7 cellular contexts compared by ENCODE assay signal in the genomic region with DNA sequence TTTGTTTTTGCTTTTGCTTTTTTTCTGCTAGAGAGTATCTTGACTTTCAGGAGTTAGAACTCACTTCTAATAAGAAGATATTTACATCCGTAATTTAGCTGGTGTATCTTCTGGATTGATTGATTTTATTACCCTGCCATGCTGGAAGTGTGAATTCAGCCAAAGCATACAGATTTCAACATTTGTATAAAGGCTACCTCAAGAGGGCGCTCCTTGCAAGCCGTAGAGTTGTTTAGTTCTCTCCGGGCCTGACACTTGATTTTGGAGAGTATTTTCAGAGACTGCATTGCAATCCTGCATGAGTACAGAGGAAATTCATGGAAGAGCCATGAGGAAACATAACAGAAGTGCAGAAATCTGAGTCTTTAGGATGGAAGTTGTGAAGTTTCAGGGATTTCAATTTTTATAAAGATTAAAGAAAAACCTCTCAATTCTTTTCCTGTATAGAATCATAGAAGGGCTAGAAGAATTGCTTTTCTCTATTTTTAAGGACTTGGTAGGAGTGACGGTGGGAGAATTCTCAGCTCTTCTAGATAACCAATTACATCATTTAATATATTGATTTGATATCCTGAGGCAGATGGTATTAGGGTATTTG.
DNase-seq lines count a peak whose midpoint lies in the region; ATAC-seq and TF ChIP-seq lines count a peak whose summit lies in the region.

No MANE protein-coding gene starts in this region.

- DNase-seq in NCI-H446 treated with DMSO at 0.1 percent for 48 hours (lab: John Stamatoyannopoulos, UW), result peak; percentile 44
- DNase-seq in activated CD4-positive, alpha-beta T cell treated with anti-CD3 and anti-CD28 coated beads for 48 hours, result peak; percentile 78
- DNase-seq in dermis blood vessel endothelial cell, result peak; percentile 86
- DNase-seq in memory B cell (ENCODE audit: low spot score in 2 of 2), result peak; percentile 45 to 56
- peak; percentile 82 for DNase-seq in stimulated activated CD8-positive, alpha-beta memory T cell treated with anti-CD3 and anti-CD28 coated beads, Interleukin-4, amount 100 ng/mL, for 48 hours

- peak; percentile 75 for TF ChIP-seq CTCF in GM12873 (IDR thresholded peaks at IDR 0.05; ENCODE audit: insufficient read depth, low read depth, low read length, missing control alignments)

- no peaks in the 10 kb centered on the region for H3K36me3 Mint-ChIP-seq in memory B cell

- no peaks in the 10 kb centered on the region for H3K27me3 Mint-ChIP-seq in memory B cell

- H3K4me1 Mint-ChIP-seq in memory B cell, result peaks cover 19% of the 10 kb centered on the region

- no peaks in the 10 kb centered on the region for H3K9me3 Mint-ChIP-seq in memory B cell

- ATAC-seq in HG03103 (IDR thresholded peaks at IDR 0.05; ENCODE audit: low read depth, unreplicated experiment), result peak; percentile 63
- ATAC-seq in memory B cell (ENCODE audit: low read depth), result peak; percentile 65

- no peak overlapping the region for H3K27ac Mint-ChIP-seq in memory B cell

- H3K4me3 Mint-ChIP-seq in memory B cell, result no peak overlapping the region

Comparison
In these comparisons a context has a peak if more than half of its experiments do, and no peak if none do; other contexts are left out.
1. Peak in every context shown above with its lines: DNase-seq and ATAC-seq.